Comparison of ENCODE assay signal across 12 cellular contexts in the genomic region with DNA sequence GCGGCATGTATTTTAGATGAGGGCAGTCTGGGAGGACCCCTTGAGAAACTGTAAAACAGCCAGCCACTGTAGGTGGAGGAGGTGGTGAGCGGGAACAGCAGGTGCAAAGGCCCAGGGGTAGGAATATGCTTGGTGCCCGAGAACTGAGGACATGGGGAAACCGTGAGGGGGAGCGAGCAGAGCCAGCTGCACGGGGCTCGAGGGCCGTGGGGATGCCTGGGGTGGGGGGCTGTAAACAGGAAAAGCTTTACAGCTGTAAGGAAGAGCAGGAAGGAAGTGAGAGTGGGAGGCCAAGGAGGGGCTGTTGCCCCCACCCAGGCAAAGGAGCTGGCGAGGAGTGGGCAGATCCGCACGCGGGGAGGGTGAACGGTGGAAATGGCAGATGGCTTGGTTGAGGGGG. TPM values are rescaled to one million over a fixed set of nuclear protein-coding genes. Genes with fewer than 3 reads are reported as not detected.
DNase-seq lines count a peak whose midpoint lies in the region; ATAC-seq and TF ChIP-seq lines count a peak whose summit lies in the region.
"Had no signal": no experiment of that assay in that cellular context is flagged by ENCODE, and none has a peak within 500 bp of the region (broad histone marks: within the 10 kb centered on the region; RNA-seq: fewer than 3 reads in every experiment).

No MANE protein-coding gene starts in this region.

- no peaks in the 10 kb centered on the region for H3K36me3 Mint-ChIP-seq in activated CD8-positive, alpha-beta T cell treated with anti-CD3 and anti-CD28 coated beads, Interleukin-2, amount 10 ng/mL, durations not matched to agents 7 days and 5 days (ENCODE audit: low read depth)
- no peaks in the 10 kb centered on the region for H3K36me3 Mint-ChIP-seq in activated CD8-positive, alpha-beta T cell treated with anti-CD3 and anti-CD28 coated beads for 36 hours (ENCODE audit: low read depth)
- H3K36me3 Mint-ChIP-seq in brain (peaks cover 3% of the 10 kb centered on the region), naive B cell (no peaks in the 10 kb centered on the region)

- no peak for DNase-seq in activated CD8-positive, alpha-beta T cell treated with anti-CD3 and anti-CD28 coated beads, Interleukin-2, amount 10 ng/mL, durations not matched to agents 7 days and 5 days
- no peak for DNase-seq in activated CD8-positive, alpha-beta T cell treated with anti-CD3 and anti-CD28 coated beads for 36 hours
- DNase-seq in naive B cell: no peak
- DNase-seq in tibial artery: no peak
- no peak for DNase-seq in superior temporal gyrus (ENCODE audit: extremely low spot score)
- DNase-seq in hepatic stellate cell (ENCODE audit: low spot score): no peak
- DNase-seq: activated CD4-positive, alpha-beta memory T cell treated with anti-CD3 and anti-CD28 coated beads, Interleukin-2, amount 10 ng/mL, durations not matched to agents 7 days and 5 days; NCI-H1105; NCI-H226 had no signal

- H3K4me1 ChIP-seq in tibial artery: peaks cover 8 to 91% (median 62%) of the 10 kb centered on the region in 4 donors

- no peaks in the 10 kb centered on the region for H3K36me3 ChIP-seq in tibial artery

- no peak overlapping the region for H3K4me3 ChIP-seq in tibial artery
- H3K4me3 ChIP-seq: skin epidermis had no signal

- H3K9me3 ChIP-seq in tibial artery: no peaks in the 10 kb centered on the region

- POLR2A ChIA-PET in activated CD8-positive, alpha-beta T cell treated with anti-CD3 and anti-CD28 coated beads, Interleukin-2, amount 10 ng/mL, durations not matched to agents 7 days and 5 days (lab: Charles Lee): no interaction called here
- POLR2A ChIA-PET in activated CD8-positive, alpha-beta T cell treated with anti-CD3 and anti-CD28 coated beads for 36 hours (lab: Charles Lee): no interaction called here

- H3K4me3 Mint-ChIP-seq in activated CD8-positive, alpha-beta T cell treated with anti-CD3 and anti-CD28 coated beads, Interleukin-2, amount 10 ng/mL, durations not matched to agents 7 days and 5 days: no peak overlapping the region
- no peak overlapping the region for H3K4me3 Mint-ChIP-seq in activated CD8-positive, alpha-beta T cell treated with anti-CD3 and anti-CD28 coated beads for 36 hours
- H3K4me3 Mint-ChIP-seq in brain: peak overlapping the region in 1 of 5 experiments; percentile 14
- peak overlapping the region in 7 of 8 donors; percentile 35 to 90 (median 72) for H3K4me3 Mint-ChIP-seq in naive B cell
- H3K4me3 Mint-ChIP-seq: activated CD4-positive, alpha-beta memory T cell treated with anti-CD3 and anti-CD28 coated beads, Interleukin-2, amount 10 ng/mL, durations not matched to agents 7 days and 5 days had no signal

- H3K27me3 Mint-ChIP-seq in activated CD8-positive, alpha-beta T cell treated with anti-CD3 and anti-CD28 coated beads, Interleukin-2, amount 10 ng/mL, durations not matched to agents 7 days and 5 days (ENCODE audit: low read depth): no peaks in the 10 kb centered on the region
- H3K27me3 Mint-ChIP-seq in activated CD8-positive, alpha-beta T cell treated with anti-CD3 and anti-CD28 coated beads for 36 hours: no peaks in the 10 kb centered on the region
- peaks cover 3% of the 10 kb centered on the region for H3K27me3 Mint-ChIP-seq in brain
- peaks cover 24 to 44% (median 37%) of the 10 kb centered on the region in 3 donors for H3K27me3 Mint-ChIP-seq in naive B cell
- H3K27me3 Mint-ChIP-seq: activated CD4-positive, alpha-beta memory T cell treated with anti-CD3 and anti-CD28 coated beads, Interleukin-2, amount 10 ng/mL, durations not matched to agents 7 days and 5 days had no signal

- H3K27me3 ChIP-seq in tibial artery: no peaks in the 10 kb centered on the region

- H3K27ac Mint-ChIP-seq in activated CD8-positive, alpha-beta T cell treated with anti-CD3 and anti-CD28 coated beads, Interleukin-2, amount 10 ng/mL, durations not matched to agents 7 days and 5 days: peak overlapping the region; percentile 34
- no peak overlapping the region for H3K27ac Mint-ChIP-seq in activated CD8-positive, alpha-beta T cell treated with anti-CD3 and anti-CD28 coated beads for 36 hours
- H3K27ac Mint-ChIP-seq in brain (peak overlapping the region; percentile 83 to 99 (median 92)), naive B cell (peak overlapping the region in 3 of 6 donors; percentile 62 to 89 (median 81))
- H3K27ac Mint-ChIP-seq: activated CD4-positive, alpha-beta memory T cell treated with anti-CD3 and anti-CD28 coated beads, Interleukin-2, amount 10 ng/mL, durations not matched to agents 7 days and 5 days had no signal

- H3K27ac ChIP-seq in tibial artery: peak overlapping the region; percentile 77 to 82

- H3K9me3 Mint-ChIP-seq in activated CD8-positive, alpha-beta T cell treated with anti-CD3 and anti-CD28 coated beads, Interleukin-2, amount 10 ng/mL, durations not matched to agents 7 days and 5 days (ENCODE audit: insufficient read depth): no peaks in the 10 kb centered on the region
- no peaks in the 10 kb centered on the region for H3K9me3 Mint-ChIP-seq in activated CD8-positive, alpha-beta T cell treated with anti-CD3 and anti-CD28 coated beads for 36 hours
- H3K9me3 Mint-ChIP-seq in brain (no peaks in the 10 kb centered on the region), naive B cell (peaks cover 0 to 2% (median 0%) of the 10 kb centered on the region in 7 donors)
- H3K9me3 Mint-ChIP-seq: activated CD4-positive, alpha-beta memory T cell treated with anti-CD3 and anti-CD28 coated beads, Interleukin-2, amount 10 ng/mL, durations not matched to agents 7 days and 5 days had no signal

- no peak for TF ChIP-seq CTCF in activated CD8-positive, alpha-beta T cell treated with anti-CD3 and anti-CD28 coated beads for 36 hours (IDR thresholded peaks at IDR 0.05)
- no peak for TF ChIP-seq CTCF in brain (conservative IDR thresholded peaks at IDR 0.05)
- TF ChIP-seq CTCF in tibial artery (IDR thresholded peaks at IDR 0.05): no peak

- CTCF ChIA-PET in activated CD8-positive, alpha-beta T cell treated with anti-CD3 and anti-CD28 coated beads, Interleukin-2, amount 10 ng/mL, durations not matched to agents 7 days and 5 days (lab: Charles Lee): no interaction called here
- CTCF ChIA-PET in activated CD8-positive, alpha-beta T cell treated with anti-CD3 and anti-CD28 coated beads for 36 hours (lab: Charles Lee): no interaction called here

- ATAC-seq in activated CD8-positive, alpha-beta T cell treated with anti-CD3 and anti-CD28 coated beads, Interleukin-2, amount 10 ng/mL, durations not matched to agents 7 days and 5 days: no peak
- no peak for ATAC-seq in activated CD8-positive, alpha-beta T cell treated with anti-CD3 and anti-CD28 coated beads for 36 hours
- no peak for ATAC-seq in naive B cell (ENCODE audit: low read depth in 2 of 2)
- no peak for ATAC-seq in HG02678 (IDR thresholded peaks at IDR 0.05; ENCODE audit: unreplicated experiment)

- H3K4me1 Mint-ChIP-seq in activated CD8-positive, alpha-beta T cell treated with anti-CD3 and anti-CD28 coated beads, Interleukin-2, amount 10 ng/mL, durations not matched to agents 7 days and 5 days (ENCODE audit: low read depth): peaks cover 28% of the 10 kb centered on the region
- H3K4me1 Mint-ChIP-seq in activated CD8-positive, alpha-beta T cell treated with anti-CD3 and anti-CD28 coated beads for 36 hours (ENCODE audit: low read depth): peaks cover 42% of the 10 kb centered on the region
- H3K4me1 Mint-ChIP-seq in brain: peaks cover 99% of the 10 kb centered on the region
- H3K4me1 Mint-ChIP-seq in naive B cell: peaks cover 38 to 47% (median 41%) of the 10 kb centered on the region in 3 donors

- intact Hi-C loops in activated CD8-positive, alpha-beta T cell treated with anti-CD3 and anti-CD28 coated beads for 36 hours (cut with micrococcal nuclease): no loop called here
- intact Hi-C loops in tibial artery (cut with DNase I; ENCODE audit: low total_unique reads): no loop called here

RNA-seq across cellular contexts. Expression of a gene that starts 34.3 kb away (rescaled TPM):
- total RNA-seq in activated CD8-positive, alpha-beta T cell treated with anti-CD3 and anti-CD28 coated beads, Interleukin-2, amount 10 ng/mL, durations not matched to agents 7 days and 5 days: 10 to 100 TPM; 39.9 to 40.6 TPM
- total RNA-seq in activated CD8-positive, alpha-beta T cell treated with anti-CD3 and anti-CD28 coated beads for 36 hours: 10 to 100 TPM; 46.5 to 52.2 TPM
- polyA plus RNA-seq in brain (ENCODE audit: insufficient read depth, low read depth, low replicate concordance): 90.5 TPM
- 1 to 10 TPM in 3 of 6 donors, under 1 TPM in 3; 0.11 to 2.9 (median 1.5) TPM for polyA plus RNA-seq in naive B cell (ENCODE audit: low read depth in 6 of 6)

Comparison
In these comparisons a context has a peak if more than half of its experiments do, and no peak if none do; other contexts are left out.
1. H3K4me3 Mint-ChIP-seq: peak in naive B cell (7 of 8); none in activated CD8-positive, alpha-beta T cell treated with anti-CD3 and anti-CD28 coated beads, Interleukin-2, amount 10 ng/mL, durations not matched to agents 7 days and 5 days (single experiment) and activated CD8-positive, alpha-beta T cell treated with anti-CD3 and anti-CD28 coated beads for 36 hours (single experiment).